In the genomic region with DNA sequence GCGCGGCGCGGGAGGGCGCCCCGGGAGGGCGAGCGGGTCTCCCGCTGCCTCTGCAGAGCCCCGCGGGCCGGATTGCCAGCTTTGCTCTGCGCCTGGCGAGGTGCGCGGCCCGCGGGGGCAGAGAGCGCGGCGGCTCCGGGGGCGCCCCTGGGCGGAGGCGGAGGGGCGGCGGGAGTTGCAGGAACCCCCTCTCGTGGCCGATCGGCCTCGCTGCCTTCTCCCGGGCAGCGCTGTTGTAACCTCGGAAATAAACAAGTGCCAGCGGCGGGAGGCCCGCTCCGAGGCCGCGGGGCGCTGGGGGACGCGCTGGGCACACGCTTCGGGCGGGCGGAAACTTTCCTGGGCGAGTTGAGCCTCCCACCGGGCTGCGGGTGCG, we compare ENCODE assay signal across 10 cellular contexts. TPM values are rescaled to one million over a fixed set of nuclear protein-coding genes. Genes with fewer than 3 reads are reported as not detected.
A peak's percentile ranks its signal among the peaks of the same experiment; 100 is the strongest.
DNase-seq lines count a peak whose midpoint lies in the region; ATAC-seq and TF ChIP-seq lines count a peak whose summit lies in the region.
"Had no signal": no experiment of that assay in that cellular context is flagged by ENCODE, and none has a peak within 500 bp of the region (broad histone marks: within the 10 kb centered on the region; RNA-seq: fewer than 3 reads in every experiment).

No MANE protein-coding gene starts in this region.

- H3K27me3 ChIP-seq in neuron (ENCODE audit: insufficient read depth, low read length) (peaks cover 15% of the 10 kb centered on the region), aorta (ENCODE audit: control insufficient read depth in 1 of 2, insufficient read depth in 2 of 2, low read length in 1 of 2) (peaks cover 0 to 2% of the 10 kb centered on the region in 2 donors)

- H3K4me1 ChIP-seq in neuron (ENCODE audit: insufficient read depth, low read length) (peaks cover 12% of the 10 kb centered on the region), aorta (ENCODE audit: control insufficient read depth in 1 of 2, insufficient read depth in 2 of 2, low read length in 2 of 2) (no peaks in the 10 kb centered on the region)

- H3K36me3 ChIP-seq in neuron (ENCODE audit: insufficient read depth, low read length), result peaks cover 21% of the 10 kb centered on the region
- no peaks in the 10 kb centered on the region for H3K36me3 ChIP-seq in aorta (ENCODE audit: control insufficient read depth in 1 of 2, insufficient read depth in 2 of 2, low read length in 1 of 2)
- H3K36me3 ChIP-seq: thyroid gland had no signal

- no peak overlapping the region for H3K27ac ChIP-seq in aorta (ENCODE audit: low read depth in 1 of 2, low read length in 2 of 2)
- H3K27ac ChIP-seq: thyroid gland had no signal

- no peaks in the 10 kb centered on the region for H3K9me3 ChIP-seq in neuron (ENCODE audit: low read length)
- peaks cover 2% of the 10 kb centered on the region for H3K9me3 ChIP-seq in aorta (ENCODE audit: control insufficient read depth, low read length)
- H3K9me3 ChIP-seq: thyroid gland had no signal

- WGBS in aorta, 2 donors, result 0 to 1% methylated on average over 48 to 51 of the region's 51 CpGs

- H2AFZ ChIP-seq in neuron (ENCODE audit: low read depth, low read length), result peak overlapping the region; percentile 37

- ATAC-seq in aorta (ENCODE audit: low FRiP score), result no peak

- no peak for TF ChIP-seq CTCF in fibroblast of mammary gland (conservative IDR thresholded peaks at IDR 0.05; ENCODE audit: control insufficient read depth, insufficient read depth, low read depth, low read length)

- peak; percentile 24 for DNase-seq in COR-L47 (lab: John Stamatoyannopoulos, UW)
- peak; percentile 21 for DNase-seq in NCI-H128 (lab: John Stamatoyannopoulos, UW; ENCODE audit: unreplicated experiment)
- peak; percentile 42 for DNase-seq in fibroblast of mammary gland (ENCODE audit: low read depth)
- DNase-seq in aorta, result no peak
- no peak for DNase-seq in RKO (ENCODE audit: low spot score)
- DNase-seq in HT-29 (ENCODE audit: low spot score), result no peak
- no peak for DNase-seq in pons (ENCODE audit: low spot score)
- DNase-seq: SHP77 treated with DMSO at 0.1 percent for 48 hours, thyroid gland had no signal

- peak overlapping the region; percentile 49 for H3K4me3 ChIP-seq in fibroblast of mammary gland (ENCODE audit: control insufficient read depth, low read depth, low read length)
- peak overlapping the region; percentile 58 for H3K4me3 ChIP-seq in neuron (ENCODE audit: low read length)
- no peak overlapping the region for H3K4me3 ChIP-seq in aorta (ENCODE audit: low read length in 2 of 2)
- H3K4me3 ChIP-seq: thyroid gland had no signal

- intact Hi-C loops in aorta (cut with DNase I), result no loop called here

RNA-seq across cellular contexts. Expression of gene CDH4, which starts 1.2 kb away (rescaled TPM):
- under 1 TPM; 0.06 to 0.10 TPM for total RNA-seq in aorta
- not detected for polyA plus RNA-seq in aorta
- total RNA-seq in HT-29 (2014; rRNA removed; shearing (Covaris generic)), result not detected in 2 replicates

Comparison
In these comparisons a context has a peak if more than half of its experiments do, and no peak if none do; other contexts are left out.
1. DNase-seq: peak in COR-L47 (single experiment), NCI-H128 (single experiment) and fibroblast of mammary gland (single experiment); none in aorta (0 of 2), RKO (single experiment), HT-29 (single experiment) and pons (single experiment).
2. H3K4me3 ChIP-seq: peak in fibroblast of mammary gland (single experiment) and neuron (single experiment); none in aorta (0 of 2).